14 cellular contexts compared by ENCODE assay signal in the genomic region with DNA sequence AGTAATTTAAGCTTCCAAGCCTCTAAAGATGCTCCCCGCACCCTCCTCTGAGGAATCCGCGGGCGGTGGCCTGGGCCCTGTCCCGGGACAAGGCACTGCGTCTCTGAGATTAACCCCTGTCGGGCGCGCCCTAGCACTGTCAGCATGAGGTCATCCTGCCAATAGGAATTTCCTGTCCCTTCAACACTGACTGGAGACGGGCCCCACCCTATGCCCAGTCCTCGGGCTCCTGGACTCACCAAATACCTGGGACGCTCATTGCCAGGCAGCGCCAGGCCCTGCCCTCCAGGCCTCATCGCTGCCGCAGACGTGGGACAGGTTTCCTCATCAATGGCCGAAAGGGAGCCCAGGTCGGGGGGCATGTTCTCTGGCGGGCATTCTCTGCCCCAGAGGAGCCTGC.
DNase-seq lines count a peak whose midpoint lies in the region; FAIRE-seq and TF ChIP-seq lines count a peak whose summit lies in the region.
"Had no signal": no experiment of that assay in that cellular context is flagged by ENCODE, and none has a peak within 500 bp of the region (broad histone marks: within the 10 kb centered on the region; RNA-seq: fewer than 3 reads in every experiment).

No MANE protein-coding gene starts in this region.

- H3K27me3 ChIP-seq in H1 (replicated peaks in 1 of 4; ENCODE audit: control insufficient read depth in 3 of 4, extremely low read depth in 1 of 4, insufficient read depth in 3 of 4, low read length in 3 of 4) (peaks cover 0 to 25% (median 18%) of the 10 kb centered on the region in 4 experiments; a peak in 6 of 7 replicates), neuronal stem cell (ENCODE audit: control insufficient read depth in 3 of 3, insufficient read depth in 3 of 3, low read depth in 1 of 3, low read length in 3 of 3) (peaks cover 0 to 21% (median 17%) of the 10 kb centered on the region in 3 experiments), BE2C (peaks cover 5% of the 10 kb centered on the region)

- no peaks in the 10 kb centered on the region; the same call in 1 of the 2 replicates for H3K23me2 ChIP-seq in H1 (ENCODE audit: low read depth, low read length)

- CTCF ChIA-PET in H1 (lab: Charles Lee; ENCODE audit: partially characterized antibody), result interaction anchor here (0.9 to 3.5 kb wide), 4 partner anchors 16 to 131 kb away, joined by 3 to 18 read pairs (median 4); partner anchors contain the start of gene BNC1

- peak overlapping the region; percentile 26 to 57 (median 44); a peak in 5 of 8 replicates for H3K4me3 ChIP-seq in H1 (ENCODE audit: extremely low read depth in 1 of 4, insufficient read depth in 2 of 4, low read depth in 3 of 4, low read length in 4 of 4)
- no peak overlapping the region for H3K4me3 ChIP-seq in neuronal stem cell (ENCODE audit: low read length in 2 of 2)
- H3K4me3 ChIP-seq in BE2C (ENCODE audit: low read depth, low read length), result no peak overlapping the region
- H3K4me3 ChIP-seq: psoas muscle had no signal

- no peak overlapping the region for H3K56ac ChIP-seq in H1 (replicated peaks; ENCODE audit: insufficient read length, low read depth, low read length)

- H2AFZ ChIP-seq in H1 (ENCODE audit: low read length) (0 out of 2 replicates have a peak overlapping the region, but pooled peaks have one; percentile 82), neuronal stem cell (ENCODE audit: low read length) (no peak overlapping the region)

- H3K14ac ChIP-seq in H1 (ENCODE audit: insufficient read length), result no peak overlapping the region
- no peak overlapping the region for H3K14ac ChIP-seq in neuronal stem cell (ENCODE audit: low read length)

- H4K8ac ChIP-seq in H1 (ENCODE audit: extremely low read depth, insufficient read depth, low read length) (no peak overlapping the region), neuronal stem cell (ENCODE audit: low read depth, low read length) (no peak overlapping the region)

- H3K4me2 ChIP-seq in H1 (ENCODE audit: insufficient read depth in 1 of 2, low read depth in 2 of 2, low read length in 2 of 2) (peak overlapping the region; percentile 64 to 78), neuronal stem cell (ENCODE audit: insufficient read depth, low read length, poor library complexity, severe bottlenecking) (peak overlapping the region; percentile 37)

- H3K9me3 ChIP-seq in H1 (ENCODE audit: insufficient read depth in 2 of 2, low read depth in 1 of 2, low read length in 1 of 2) (no peaks in the 10 kb centered on the region), neuronal stem cell (replicated peaks in 1 of 2; ENCODE audit: control insufficient read depth in 2 of 2, insufficient read depth in 1 of 2, low read depth in 1 of 2, low read length in 2 of 2) (no peaks in the 10 kb centered on the region), BE2C (no peaks in the 10 kb centered on the region)
- H3K9me3 ChIP-seq: psoas muscle had no signal

- no peak overlapping the region for H2BK20ac ChIP-seq in H1 (ENCODE audit: low read length)

- H3K79me1 ChIP-seq in H1 (ENCODE audit: low read depth, low read length), result no peaks in the 10 kb centered on the region
- H3K79me1 ChIP-seq in neuronal stem cell (ENCODE audit: low read depth, low read length), result no peaks in the 10 kb centered on the region

- 34% methylated on average over 19 of the region's 19 CpGs; no CpG with 5 or more reads in 1 of the 2 experiments for WGBS in H1 (ENCODE audit: extremely low coverage in 1 of 2, insufficient coverage in 1 of 2, insufficient read length in 1 of 2, insufficient replicate concordance in 2 of 2, low coverage in 1 of 2, low lambda C conversion rate in 2 of 2, missing lambda C conversion rate in 1 of 2), 2 experiments
- no CpG with 5 or more reads among the region's 19 CpGs for WGBS in neuronal stem cell (ENCODE audit: extremely low coverage in 2 of 2, insufficient read length in 2 of 2, insufficient replicate concordance in 1 of 2), 2 donors

- no peak overlapping the region for H3K23ac ChIP-seq in H1 (ENCODE audit: insufficient read length)
- peak overlapping the region; percentile 67 for H3K23ac ChIP-seq in neuronal stem cell (ENCODE audit: low read depth, low read length, poor library complexity)

- H2BK120ac ChIP-seq in H1 (replicated peaks; ENCODE audit: low read depth, low read length) (no peak overlapping the region), neuronal stem cell (ENCODE audit: low read depth, low read length) (no peak overlapping the region)

- no peak for TF ChIP-seq POLR2A in H1 (IDR thresholded peaks at IDR 0.05; ENCODE audit: control extremely low read depth in 1 of 2, low read depth in 2 of 2, low read length in 2 of 2)

- TF ChIP-seq RAD21 in H1 (IDR thresholded peaks at IDR 0.05 in 1 of 2, conservative IDR thresholded peaks at IDR 0.05 in 1 of 2; ENCODE audit: low read depth in 2 of 2, low read length in 2 of 2), result no peak

- TF ChIP-seq CTCF in H1 (IDR thresholded peaks at IDR 0.05; ENCODE audit: control extremely low read depth in 1 of 3, insufficient read depth in 1 of 3, low read depth in 1 of 3, low read length in 3 of 3), result no peak
- TF ChIP-seq CTCF in BE2C (IDR thresholded peaks at IDR 0.05; ENCODE audit: low read depth, low read length), result no peak

- H2BK15ac ChIP-seq in H1 (ENCODE audit: low read length), result no peak overlapping the region
- H2BK15ac ChIP-seq in neuronal stem cell (ENCODE audit: low read length), result peak overlapping the region; percentile 45

- TF ChIP-seq EP300 in H1 (IDR thresholded peaks at IDR 0.05; ENCODE audit: borderline replicate concordance in 1 of 2, low read depth in 2 of 2, low read length in 2 of 2), result no peak

- H4K91ac ChIP-seq in H1 (replicated peaks; ENCODE audit: insufficient read length, low read length), result no peak overlapping the region
- no peak overlapping the region for H4K91ac ChIP-seq in neuronal stem cell (ENCODE audit: low read depth, low read length, poor library complexity)

- H4K5ac ChIP-seq in H1 (ENCODE audit: insufficient read length, low read depth, low read length), result no peak overlapping the region

- H2AK5ac ChIP-seq in H1 (ENCODE audit: low read depth, low read length), result no peak overlapping the region; the same call in 1 of the 2 replicates
- H2AK5ac ChIP-seq in neuronal stem cell (ENCODE audit: low read depth, low read length), result peak overlapping the region; percentile 54

- H3K4me1 ChIP-seq in H1 (replicated peaks in 1 of 4; ENCODE audit: control insufficient read depth in 3 of 4, insufficient read depth in 4 of 4, low read length in 3 of 4) (peaks cover 3 to 12% (median 10%) of the 10 kb centered on the region in 4 experiments), neuronal stem cell (ENCODE audit: control insufficient read depth in 2 of 2, insufficient read depth in 1 of 2, low read depth in 1 of 2, low read length in 2 of 2) (peaks cover 0 to 11% of the 10 kb centered on the region in 2 donors), BE2C (no peaks in the 10 kb centered on the region)
- H3K4me1 ChIP-seq: psoas muscle had no signal

- no peak overlapping the region; a peak in 1 of 7 replicates for H3K9ac ChIP-seq in H1 (replicated peaks in 1 of 4; ENCODE audit: extremely low read depth in 1 of 4, low read depth in 3 of 4, low read length in 3 of 4)
- peak overlapping the region; percentile 39 for H3K9ac ChIP-seq in neuronal stem cell (ENCODE audit: low read depth, low read length, poor library complexity)

- H4K20me1 ChIP-seq in H1 (replicated peaks in 1 of 2; ENCODE audit: control insufficient read depth in 1 of 2, insufficient read depth in 2 of 2, low read length in 2 of 2), result no peaks in the 10 kb centered on the region

- FAIRE-seq in H1 (lab: Jason Lieb, UNC), result no peak

- no peak overlapping the region for H2BK5ac ChIP-seq in H1 (ENCODE audit: low read depth, low read length)
- no peak overlapping the region for H2BK5ac ChIP-seq in neuronal stem cell (ENCODE audit: low read length)

- no peaks in the 10 kb centered on the region for H3K36me3 ChIP-seq in H1 (ENCODE audit: control insufficient read depth in 2 of 4, insufficient read depth in 4 of 4, low read length in 3 of 4)
- no peaks in the 10 kb centered on the region for H3K36me3 ChIP-seq in neuronal stem cell (replicated peaks in 1 of 2; ENCODE audit: control insufficient read depth in 2 of 2, insufficient read depth in 2 of 2, low read length in 2 of 2)
- no peaks in the 10 kb centered on the region for H3K36me3 ChIP-seq in BE2C

- H3K18ac ChIP-seq in H1 (ENCODE audit: extremely low read depth, low read length) (peak overlapping the region; percentile 91; the same call in 1 of the 2 replicates), neuronal stem cell (ENCODE audit: low read length) (peak overlapping the region; percentile 44)

- peak; percentile 21 for DNase-seq in ELF-1 (ENCODE audit: low read depth, low spot score)
- peak; percentile 73 for DNase-seq in LoVo (ENCODE audit: low spot score)
- DNase-seq in H1 (ENCODE audit: low read depth in 1 of 2, low spot score in 2 of 2), result no peak
- no peak for DNase-seq in neuronal stem cell (ENCODE audit: low spot score)
- no peak for DNase-seq in BE2C
- DNase-seq in amygdala (lab: John Stamatoyannopoulos, UW), result no peak
- DNase-seq in COLO668 (lab: John Stamatoyannopoulos, UW; ENCODE audit: unreplicated experiment), result no peak
- no peak for DNase-seq in germinal center (ENCODE audit: low spot score)
- DNase-seq: CD8-positive, alpha-beta memory T cell; effector memory CD8-positive, alpha-beta T cell; GOT3; NCI-H510A; psoas muscle; SHP77 treated with DMSO at 0.1 percent for 48 hours had no signal

- H3K4ac ChIP-seq in H1 (replicated peaks; ENCODE audit: insufficient read length, low read depth, low read length), result no peak overlapping the region
- no peak overlapping the region for H3K4ac ChIP-seq in neuronal stem cell (ENCODE audit: low read length)

- POLR2A ChIA-PET in H1 (lab: Charles Lee; ENCODE audit: partially characterized antibody), result interaction anchor here (1.0 to 1.1 kb wide), 2 partner anchors 13 to 171 kb away, joined by 3 read pairs; no protein-coding TSS in a partner anchor

- no peak overlapping the region for H3K27ac ChIP-seq in H1 (ENCODE audit: low read depth, low read length)
- no peak overlapping the region for H3K27ac ChIP-seq in neuronal stem cell (replicated peaks; ENCODE audit: low read length)
- H3K27ac ChIP-seq: psoas muscle had no signal

- H2BK12ac ChIP-seq in H1 (ENCODE audit: low read depth, low read length) (peak overlapping the region; percentile 89; the same call in 1 of the 2 replicates), neuronal stem cell (ENCODE audit: low read length) (no peak overlapping the region)

- no peaks in the 10 kb centered on the region for H3K79me2 ChIP-seq in H1 (ENCODE audit: control insufficient read depth in 1 of 2, insufficient read depth in 2 of 2, low read length in 2 of 2)

TF ChIP-seq in H1, 55 proteins besides CTCF, POLR2A, EP300 and RAD21 (continues in another document):
- no peak for TF ChIP-seq MAFK (IDR thresholded peaks at IDR 0.05; ENCODE audit: low read depth, low read length)

Comparison
In these comparisons a context has a peak if more than half of its experiments do, and no peak if none do; other contexts are left out.
1. DNase-seq: peak in ELF-1 (single experiment) and LoVo (single experiment); none in H1 (0 of 2), neuronal stem cell (single experiment), BE2C (single experiment), amygdala (0 of 56), COLO668 (single experiment) and germinal center (single experiment).
2. H3K4me3 ChIP-seq: peak in H1 (4 of 4); none in neuronal stem cell (0 of 2) and BE2C (single experiment).